Comparison of ENCODE assay signal across 14 cellular contexts in the genomic region with DNA sequence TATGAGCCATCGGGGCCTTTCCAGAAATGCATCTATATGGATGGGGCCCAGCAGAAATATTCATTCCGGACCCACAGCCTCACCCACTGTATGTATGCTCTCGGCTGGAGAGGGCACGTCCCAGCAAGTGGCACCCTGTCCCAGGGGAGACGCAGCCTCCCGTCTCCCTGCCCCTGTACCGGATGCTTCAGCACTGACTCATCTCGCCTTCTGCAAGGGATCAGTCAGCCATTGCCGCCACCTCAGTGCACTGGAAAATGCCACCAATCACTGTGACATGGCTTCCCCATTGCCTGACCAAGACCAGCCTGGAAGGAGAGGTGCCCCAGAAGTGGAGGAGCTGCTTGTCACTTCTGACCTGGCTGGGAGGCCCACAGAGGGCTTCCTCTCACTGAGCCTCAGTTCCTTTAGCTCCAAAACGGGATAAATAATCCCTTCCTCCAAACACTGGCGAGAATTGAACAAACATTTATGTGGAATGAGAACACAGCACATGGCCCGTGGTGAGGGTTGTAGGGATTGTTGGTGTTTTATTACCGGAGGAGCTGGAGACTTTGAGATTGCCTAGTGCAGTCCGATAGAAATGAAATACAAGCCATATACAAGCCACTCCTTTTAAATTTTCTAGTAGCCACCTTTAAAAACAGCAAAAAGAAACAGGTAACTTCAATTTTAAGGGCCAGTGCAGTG. TPM values are rescaled to one million over a fixed set of nuclear protein-coding genes. Genes with fewer than 3 reads are reported as not detected.
DNase-seq lines count a peak whose midpoint lies in the region; ATAC-seq and TF ChIP-seq lines count a peak whose summit lies in the region.
"Had no signal": no experiment of that assay in that cellular context is flagged by ENCODE, and none has a peak within 500 bp of the region (broad histone marks: within the 10 kb centered on the region; RNA-seq: fewer than 3 reads in every experiment).

No MANE protein-coding gene starts in this region.

- H3K36me3 Mint-ChIP-seq in type B pancreatic cell: peaks cover 23% of the 10 kb centered on the region
- no peaks in the 10 kb centered on the region for H3K36me3 Mint-ChIP-seq in stimulated activated effector memory CD8-positive, alpha-beta T cell treated with anti-CD3 and anti-CD28 coated beads, Interleukin-12 subunit alpha, Interleukin-12 subunit beta, amount 100 ng/mL, for 72 hours

- peak overlapping the region; percentile 16 for H3K27ac Mint-ChIP-seq in type B pancreatic cell
- no peak overlapping the region for H3K27ac Mint-ChIP-seq in stimulated activated effector memory CD8-positive, alpha-beta T cell treated with anti-CD3 and anti-CD28 coated beads, Interleukin-12 subunit alpha, Interleukin-12 subunit beta, amount 100 ng/mL, for 72 hours
- H3K27ac Mint-ChIP-seq: activated T-helper 1 cell treated with anti-CD3 and anti-CD28 coated beads, Interleukin-12 subunit alpha, Interleukin-12 subunit beta, Interleukin-2, Interleukin-4 antibody, amounts not matched to agents 30 ng/mL and 10 ng/mL and 1 ng/mL, durations not matched to agents 14 hours and 24 hours and 36 hours; effector memory CD8-positive, alpha-beta T cell had no signal

- H3K9me3 Mint-ChIP-seq in type B pancreatic cell: no peaks in the 10 kb centered on the region
- peaks cover 3% of the 10 kb centered on the region for H3K9me3 Mint-ChIP-seq in stimulated activated effector memory CD8-positive, alpha-beta T cell treated with anti-CD3 and anti-CD28 coated beads, Interleukin-12 subunit alpha, Interleukin-12 subunit beta, amount 100 ng/mL, for 72 hours
- H3K9me3 Mint-ChIP-seq: activated T-helper 1 cell treated with anti-CD3 and anti-CD28 coated beads, Interleukin-12 subunit alpha, Interleukin-12 subunit beta, Interleukin-2, Interleukin-4 antibody, amounts not matched to agents 30 ng/mL and 10 ng/mL and 1 ng/mL, durations not matched to agents 14 hours and 24 hours and 36 hours had no signal

- no peak overlapping the region for H3K4me3 Mint-ChIP-seq in type B pancreatic cell
- H3K4me3 Mint-ChIP-seq in stimulated activated effector memory CD8-positive, alpha-beta T cell treated with anti-CD3 and anti-CD28 coated beads, Interleukin-12 subunit alpha, Interleukin-12 subunit beta, amount 100 ng/mL, for 72 hours: no peak overlapping the region
- H3K4me3 Mint-ChIP-seq: activated T-helper 1 cell treated with anti-CD3 and anti-CD28 coated beads, Interleukin-12 subunit alpha, Interleukin-12 subunit beta, Interleukin-2, Interleukin-4 antibody, amounts not matched to agents 30 ng/mL and 10 ng/mL and 1 ng/mL, durations not matched to agents 14 hours and 24 hours and 36 hours; effector memory CD8-positive, alpha-beta T cell had no signal

- peak; percentile 45 for DNase-seq in activated effector memory CD4-positive, alpha-beta T cell treated with anti-CD3 and anti-CD28 coated beads, Interleukin-2, amount 50 U/mL, for 16 hours
- no peak for DNase-seq in activated effector memory CD4-positive, alpha-beta T cell treated with Interleukin-2 at 50 U/mL for 16 hours
- DNase-seq in SW480 (ENCODE audit: low spot score): peak; percentile 85
- peak; percentile 82 for DNase-seq in hepatic stellate cell (ENCODE audit: low spot score)
- peak; percentile 54 for DNase-seq in type B pancreatic cell (ENCODE audit: extremely low spot score, unreplicated experiment)
- no peak for DNase-seq in NCI-H446 (lab: John Stamatoyannopoulos, UW)
- DNase-seq in NCI-H1930 (lab: John Stamatoyannopoulos, UW): no peak
- no peak for DNase-seq in stimulated activated effector memory CD8-positive, alpha-beta T cell treated with anti-CD3 and anti-CD28 coated beads, Interleukin-12 subunit alpha, Interleukin-12 subunit beta, amount 100 ng/mL, for 72 hours (ENCODE audit: low spot score in 2 of 2)
- DNase-seq: effector memory CD8-positive, alpha-beta T cell; NCI-H345 had no signal

- peaks cover 21% of the 10 kb centered on the region for H3K4me1 Mint-ChIP-seq in type B pancreatic cell (ENCODE audit: unreplicated experiment)
- peaks cover 10% of the 10 kb centered on the region for H3K4me1 Mint-ChIP-seq in stimulated activated effector memory CD8-positive, alpha-beta T cell treated with anti-CD3 and anti-CD28 coated beads, Interleukin-12 subunit alpha, Interleukin-12 subunit beta, amount 100 ng/mL, for 72 hours

- H3K27me3 Mint-ChIP-seq in type B pancreatic cell: no peaks in the 10 kb centered on the region

- no peak for ATAC-seq in stimulated activated effector memory CD8-positive, alpha-beta T cell treated with anti-CD3 and anti-CD28 coated beads, Interleukin-12 subunit alpha, Interleukin-12 subunit beta, amount 100 ng/mL, for 72 hours
- ATAC-seq: effector memory CD8-positive, alpha-beta T cell; GM12878 had no signal

- no peak for TF ChIP-seq CTCF in type B pancreatic cell (conservative IDR thresholded peaks at IDR 0.05)

RNA-seq across cellular contexts. Expression of a gene that starts 43.9 kb away (rescaled TPM):
- total RNA-seq in type B pancreatic cell (ENCODE audit: low replicate concordance): 0.65 and 1.6 TPM in 2 replicates
- total RNA-seq: activated T-helper 1 cell treated with anti-CD3 and anti-CD28 coated beads, Interleukin-12 subunit alpha, Interleukin-12 subunit beta, Interleukin-2, Interleukin-4 antibody, amounts not matched to agents 30 ng/mL and 10 ng/mL and 1 ng/mL, durations not matched to agents 14 hours and 24 hours and 36 hours; T-helper 2 cell treated with Interferon-gamma antibody and Interleukin-4, amounts not matched to agents 100 ng/mL and 5 ng/mL, for 36 hours; tibial nerve had no signal

RNA-seq across cellular contexts. Expression of a gene that starts 50.6 kb away (rescaled TPM):
- not detected in 2 replicates for total RNA-seq in type B pancreatic cell (ENCODE audit: low replicate concordance)
- total RNA-seq: activated T-helper 1 cell treated with anti-CD3 and anti-CD28 coated beads, Interleukin-12 subunit alpha, Interleukin-12 subunit beta, Interleukin-2, Interleukin-4 antibody, amounts not matched to agents 30 ng/mL and 10 ng/mL and 1 ng/mL, durations not matched to agents 14 hours and 24 hours and 36 hours; T-helper 2 cell treated with Interferon-gamma antibody and Interleukin-4, amounts not matched to agents 100 ng/mL and 5 ng/mL, for 36 hours; tibial nerve had no signal

Comparison
In these comparisons a context has a peak if more than half of its experiments do, and no peak if none do; other contexts are left out.
1. DNase-seq: peak in activated effector memory CD4-positive, alpha-beta T cell treated with anti-CD3 and anti-CD28 coated beads, Interleukin-2, amount 50 U/mL, for 16 hours (single experiment), SW480 (single experiment), hepatic stellate cell (single experiment) and type B pancreatic cell (single experiment); none in activated effector memory CD4-positive, alpha-beta T cell treated with Interleukin-2 at 50 U/mL for 16 hours (single experiment), NCI-H446 (0 of 2), NCI-H1930 (0 of 2) and stimulated activated effector memory CD8-positive, alpha-beta T cell treated with anti-CD3 and anti-CD28 coated beads, Interleukin-12 subunit alpha, Interleukin-12 subunit beta, amount 100 ng/mL, for 72 hours (0 of 2).